ENCODE assay signal across 30 cellular contexts in the genomic region with DNA sequence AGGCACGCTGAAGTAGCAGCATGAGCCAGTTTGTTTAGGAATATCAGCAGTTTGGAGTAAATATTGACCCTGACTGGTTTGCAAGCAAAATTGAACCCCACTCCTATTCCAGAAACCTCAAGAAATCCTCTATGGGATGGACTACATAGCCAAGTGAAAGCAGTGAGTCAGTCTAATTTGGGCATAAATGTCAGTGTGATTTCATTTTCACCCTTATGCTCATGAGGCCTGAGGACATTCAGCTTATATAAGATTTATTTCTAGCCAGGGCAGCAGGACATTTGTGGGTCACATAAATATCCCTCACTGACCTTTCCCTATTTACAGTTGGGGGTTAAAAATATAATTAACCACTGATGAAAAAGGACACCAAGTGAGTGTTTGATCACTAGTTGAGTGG.
"Had no signal": no experiment of that assay in that cellular context is flagged by ENCODE, and none has a peak within 500 bp of the region (broad histone marks: within the 10 kb centered on the region; RNA-seq: fewer than 3 reads in every experiment).

No MANE protein-coding gene starts in this region.

- H3K27me3 ChIP-seq: ascending aorta, breast epithelium, cardiac muscle cell, esophagus squamous epithelium, foreskin keratinocyte, gastrocnemius medialis, heart right ventricle had no signal

- ATAC-seq: activated CD4-positive, CD25-positive, alpha-beta regulatory T cell treated with anti-CD3 and anti-CD28 coated beads, Interleukin-2, amount 50 U/mL, for 24 hours; activated CD8-positive, alpha-beta T cell treated with anti-CD3 and anti-CD28 coated beads for 36 hours; activated naive CD4-positive, alpha-beta T cell treated with anti-CD3 and anti-CD28 coated beads, Interleukin-2, amount 50 U/mL, for 72 hours; activated T-cell treated with anti-CD3 and anti-CD28 coated beads, Interleukin-2, amount 50 U/mL, for 4 hours; activated T-helper 17 cell treated with anti-CD3 and anti-CD28 coated beads, Interleukin-2, amount 50 U/mL, for 72 hours; foreskin keratinocyte; gastrocnemius medialis; T-helper 17 cell had no signal

- H3K27ac Mint-ChIP-seq: activated B cell treated with CpG ODN at 0.5 μM for 24 hours; activated CD8-positive, alpha-beta T cell treated with anti-CD3 and anti-CD28 coated beads for 36 hours; activated naive CD4-positive, alpha-beta T cell treated with anti-CD3 and anti-CD28 coated beads for 36 hours; activated naive CD4-positive, alpha-beta T cell treated with anti-CD3 and anti-CD28 coated beads, Interleukin-2, amount 50 U/mL, for 72 hours; activated naive CD8-positive, alpha-beta T cell treated with anti-CD3 and anti-CD28 coated beads, Interleukin-2, amount 10 ng/mL, durations not matched to agents 7 days and 5 days; activated T-helper 17 cell treated with anti-CD3 and anti-CD28 coated beads, Interleukin-2, amount 50 U/mL, for 72 hours; T-helper 17 cell; T-helper 2 cell treated with Interferon-gamma antibody and Interleukin-4, amounts not matched to agents 5 μg/mL and 100 μg/mL, for 36 hours had no signal

- H3K4me3 ChIP-seq: ascending aorta, breast epithelium, cardiac muscle cell, esophagus squamous epithelium, gastrocnemius medialis, heart right ventricle had no signal

- H3K27me3 Mint-ChIP-seq: activated B cell treated with CpG ODN at 0.5 μM for 24 hours; activated CD8-positive, alpha-beta T cell treated with anti-CD3 and anti-CD28 coated beads for 36 hours; activated naive CD8-positive, alpha-beta T cell treated with anti-CD3 and anti-CD28 coated beads, Interleukin-2, amount 10 ng/mL, durations not matched to agents 7 days and 5 days; activated T-helper 17 cell treated with anti-CD3 and anti-CD28 coated beads, Interleukin-2, amount 50 U/mL, for 72 hours; central memory CD8-positive, alpha-beta T cell; T-helper 17 cell had no signal

- H3K36me3 Mint-ChIP-seq: activated naive CD8-positive, alpha-beta T cell treated with anti-CD3 and anti-CD28 coated beads, Interleukin-2, amount 10 ng/mL, durations not matched to agents 7 days and 5 days; brain had no signal

- H3K9me3 Mint-ChIP-seq: activated T-helper 17 cell treated with anti-CD3 and anti-CD28 coated beads, Interleukin-2, amount 50 U/mL, for 72 hours had no signal

- DNase-seq: activated B cell treated with CpG ODN at 0.5 μM for 24 hours; activated CD4-positive, alpha-beta T cell treated with anti-CD3 and anti-CD28 coated beads for 48 hours; activated CD4-positive, alpha-beta T cell treated with anti-CD3 and anti-CD28 coated beads, Interleukin-2, amount 50 U/mL, for 1 hour; activated CD4-positive, alpha-beta T cell treated with anti-CD3 and anti-CD28 coated beads, Interleukin-2, amount 50 U/mL, for 48 hours; activated CD8-positive, alpha-beta memory T cell treated with anti-CD3 and anti-CD28 coated beads for 24 hours; activated CD8-positive, alpha-beta T cell treated with anti-CD3 and anti-CD28 coated beads for 36 hours; activated effector memory CD4-positive, alpha-beta T cell treated with anti-CD3 and anti-CD28 coated beads, Interleukin-2, amount 50 U/mL, for 16 hours; activated naive CD4-positive, alpha-beta T cell treated with anti-CD3 and anti-CD28 coated beads for 36 hours; activated naive CD8-positive, alpha-beta T cell treated with anti-CD3 and anti-CD28 coated beads, Interleukin-2, amount 10 ng/mL, durations not matched to agents 7 days and 5 days; activated T-cell treated with anti-CD3 and anti-CD28 coated beads, Interleukin-2, amount 50 U/mL, for 4 hours; effector CD8-positive, alpha-beta T cell; esophagus squamous epithelium; foreskin keratinocyte; gastrocnemius medialis; glutamatergic neuron; heart right ventricle; T-helper 1 cell; T-helper 17 cell; T1000; WERI-Rb-1 had no signal

- H3K9me3 ChIP-seq: ascending aorta, esophagus squamous epithelium, gastrocnemius medialis had no signal

- H3K27ac ChIP-seq: ascending aorta, breast epithelium, cardiac muscle cell, epithelial cell of prostate, esophagus squamous epithelium, foreskin keratinocyte, gastrocnemius medialis, WERI-Rb-1 had no signal

- H3K4me1 ChIP-seq: ascending aorta, breast epithelium, esophagus squamous epithelium, foreskin keratinocyte, gastrocnemius medialis, heart right ventricle had no signal

- H3K4me3 Mint-ChIP-seq: activated B cell treated with CpG ODN at 0.5 μM for 24 hours; activated CD8-positive, alpha-beta T cell treated with anti-CD3 and anti-CD28 coated beads for 36 hours; activated naive CD4-positive, alpha-beta T cell treated with anti-CD3 and anti-CD28 coated beads for 36 hours; activated naive CD8-positive, alpha-beta T cell treated with anti-CD3 and anti-CD28 coated beads, Interleukin-2, amount 10 ng/mL, durations not matched to agents 7 days and 5 days; activated T-cell treated with anti-CD3 and anti-CD28 coated beads, Interleukin-2, amount 50 U/mL, for 4 hours; activated T-helper 17 cell treated with anti-CD3 and anti-CD28 coated beads, Interleukin-2, amount 50 U/mL, for 72 hours; brain; central memory CD8-positive, alpha-beta T cell; T-helper 17 cell; T-helper 2 cell treated with Interferon-gamma antibody and Interleukin-4, amounts not matched to agents 5 μg/mL and 100 μg/mL, for 36 hours had no signal

- H3K4me1 Mint-ChIP-seq: activated B cell treated with CpG ODN at 0.5 μM for 24 hours; activated naive CD8-positive, alpha-beta T cell treated with anti-CD3 and anti-CD28 coated beads, Interleukin-2, amount 10 ng/mL, durations not matched to agents 7 days and 5 days; activated T-helper 17 cell treated with anti-CD3 and anti-CD28 coated beads, Interleukin-2, amount 50 U/mL, for 72 hours; brain; central memory CD8-positive, alpha-beta T cell; T-helper 17 cell had no signal

- H3K36me3 ChIP-seq: ascending aorta, breast epithelium, cardiac muscle cell, esophagus squamous epithelium, gastrocnemius medialis, heart right ventricle, WERI-Rb-1 had no signal
